ENCODE assay signal across 9 cellular contexts in the genomic region with DNA sequence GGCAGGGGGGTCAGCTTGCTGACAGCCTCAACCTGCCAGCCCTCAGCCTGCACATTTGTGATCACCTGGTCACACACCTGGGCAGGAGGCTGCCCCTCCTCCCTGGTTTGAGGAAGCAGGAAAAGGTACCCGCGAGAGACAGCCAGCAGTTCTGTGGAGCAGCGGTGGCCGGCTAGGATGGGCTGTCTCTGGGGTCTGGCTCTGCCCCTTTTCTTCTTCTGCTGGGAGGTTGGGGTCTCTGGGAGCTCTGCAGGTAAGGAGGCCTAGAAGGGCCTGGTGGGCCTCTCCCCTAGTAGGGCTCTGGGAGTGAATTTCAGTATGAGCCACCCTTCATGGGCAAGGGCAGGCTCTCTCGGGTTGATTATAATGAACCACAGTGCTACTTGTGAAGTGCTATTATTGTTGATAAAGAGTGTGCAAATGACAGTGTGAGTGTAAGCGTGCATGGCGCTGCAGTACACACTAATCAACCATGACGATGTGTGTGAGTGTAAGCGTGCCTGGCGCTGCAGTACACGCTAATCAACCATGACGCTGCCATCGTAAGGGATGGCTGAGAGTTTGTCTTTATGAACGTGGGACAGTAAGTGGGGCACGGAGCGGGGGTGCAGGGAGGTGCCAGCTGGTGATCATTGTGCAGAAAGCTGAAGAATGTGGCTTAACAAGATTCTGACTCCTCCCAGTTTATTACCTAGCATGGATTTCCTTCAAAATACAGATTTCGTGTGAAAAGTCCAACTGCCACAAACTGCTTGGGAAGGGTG. TPM values are rescaled to one million over a fixed set of nuclear protein-coding genes. Genes with fewer than 3 reads are reported as not detected.
DNase-seq lines count a peak whose midpoint lies in the region; ATAC-seq and TF ChIP-seq lines count a peak whose summit lies in the region.
"Not testable (repeated sequence)": the region's sequence is repeated elsewhere in the genome, so short reads cannot be mapped to it uniquely, and the experiment has no call there.
"Had no signal": no experiment of that assay in that cellular context is flagged by ENCODE, and none has a peak within 500 bp of the region (broad histone marks: within the 10 kb centered on the region; RNA-seq: fewer than 3 reads in every experiment).

Gene MUC20, plus strand, starts transcription at position 148 of the 764 bp plus-strand sequence. Its CDS starts 30 bp downstream, at position 178.

- not testable (repeated sequence) for H3K27ac ChIP-seq in dorsolateral prefrontal cortex
- H3K27ac ChIP-seq in transverse colon: peak within 1 kb of the TSS; percentile 65 to 73 (median 68)

- H3K27me3 ChIP-seq in dorsolateral prefrontal cortex, transverse colon: not testable (repeated sequence)

- H3K4me1 ChIP-seq in transverse colon: peaks cover 0 to 24% (median 5%) of the 10 kb centered on the region in 4 donors

- H3K27ac Mint-ChIP-seq in activated T-helper 17 cell treated with anti-CD3 and anti-CD28 coated beads, Interleukin-2, amount 50 U/mL, for 72 hours: not testable (repeated sequence)
- H3K27ac Mint-ChIP-seq in mesothelial cell of epicardium: peak within 1 kb of the TSS; percentile 96

- TF ChIP-seq EP300 in Ishikawa (IDR thresholded peaks at IDR 0.05; ENCODE audit: borderline replicate concordance); transverse colon (IDR thresholded peaks at IDR 0.05; ENCODE audit: low read depth): not testable (repeated sequence)

- H3K4me3 Mint-ChIP-seq in activated T-helper 17 cell treated with anti-CD3 and anti-CD28 coated beads, Interleukin-2, amount 50 U/mL, for 72 hours; mesothelial cell of epicardium: not testable (repeated sequence)

- H3K27me3 Mint-ChIP-seq in activated T-helper 17 cell treated with anti-CD3 and anti-CD28 coated beads, Interleukin-2, amount 50 U/mL, for 72 hours; mesothelial cell of epicardium (ENCODE audit: low read depth): not testable (repeated sequence)

- in situ Hi-C loops in transverse colon (cut with MboI; ENCODE audit: low pct_ligation_motif_present in 1 of 4, low pct_unique_long_range_greater_than_20kb in 1 of 4, low sequenced_read_pairs in 3 of 4): loop anchor here in 1 of 4 donors (10.0 kb wide), 1 partner anchor 106 kb away; no protein-coding TSS in a partner anchor

- not testable (repeated sequence) for H3K36me3 Mint-ChIP-seq in activated T-helper 17 cell treated with anti-CD3 and anti-CD28 coated beads, Interleukin-2, amount 50 U/mL, for 72 hours (ENCODE audit: low read depth); mesothelial cell of epicardium

- H3K36me3 ChIP-seq in transverse colon: not testable (repeated sequence)

- H3K9me3 Mint-ChIP-seq in activated T-helper 17 cell treated with anti-CD3 and anti-CD28 coated beads, Interleukin-2, amount 50 U/mL, for 72 hours; mesothelial cell of epicardium: not testable (repeated sequence)

- WGBS in transverse colon (ENCODE audit: low coverage in 1 of 2), 2 donors: 58% methylated on average over 16 of the region's 17 CpGs; no CpG with 5 or more reads in 1 of the 2 donors

- H3K9me3 ChIP-seq in transverse colon: not testable (repeated sequence)

- peak; percentile 13 for DNase-seq in AG20443 (ENCODE audit: low spot score)
- peak in 1 of 10 donors; percentile 33 for DNase-seq in dorsolateral prefrontal cortex
- peak; percentile 61 for DNase-seq in iPS-NIHi11 (ENCODE audit: low spot score)
- DNase-seq in mesothelial cell of epicardium (ENCODE audit: low spot score in 2 of 2, unreplicated experiment in 2 of 2): not testable (repeated sequence)
- peak; percentile 42 for DNase-seq in retina
- DNase-seq in transverse colon: peak; percentile 53

- intact Hi-C loops in dorsolateral prefrontal cortex (cut with DNase I); transverse colon (cut with DNase I; ENCODE audit: low total_unique reads): not testable (repeated sequence)

- not testable (repeated sequence) for TF ChIP-seq CTCF in dorsolateral prefrontal cortex (IDR thresholded peaks at IDR 0.05 in 54 of 56, conservative IDR thresholded peaks at IDR 0.05 in 2 of 56; ENCODE audit: low read depth in 1 of 56, partially characterized antibody in 56 of 56); mesothelial cell of epicardium (IDR thresholded peaks at IDR 0.05; ENCODE audit: unreplicated experiment); transverse colon (IDR thresholded peaks at IDR 0.05)

- peak; percentile 50 for TF ChIP-seq POLR2A in transverse colon (IDR thresholded peaks at IDR 0.05)

- H3K4me3 ChIP-seq in dorsolateral prefrontal cortex: not testable (repeated sequence)
- H3K4me3 ChIP-seq in transverse colon: peak within 1 kb of the TSS in 2 of 4 donors; percentile 0 to 17

- not testable (repeated sequence) for H3K4me1 Mint-ChIP-seq in activated T-helper 17 cell treated with anti-CD3 and anti-CD28 coated beads, Interleukin-2, amount 50 U/mL, for 72 hours
- H3K4me1 Mint-ChIP-seq in mesothelial cell of epicardium: peaks cover 19% of the 10 kb centered on the region

- peak; percentile 34 for ATAC-seq in activated T-helper 17 cell treated with anti-CD3 and anti-CD28 coated beads, Interleukin-2, amount 50 U/mL, for 72 hours (replicated peaks)

- not testable (repeated sequence) for TF ChIP-seq RAD21 in Ishikawa (IDR thresholded peaks at IDR 0.05; ENCODE audit: low read depth)

TF ChIP-seq in Ishikawa, 13 proteins besides CTCF, POLR2A, EP300 and RAD21:
- TF ChIP-seq USF1 (IDR thresholded peaks at IDR 0.05) (peak; percentile 69), TAF1 (IDR thresholded peaks at IDR 0.05; ENCODE audit: low read depth) (peak; percentile 36; the same call in 1 of the 2 replicates), ZBTB7A (IDR thresholded peaks at IDR 0.05; ENCODE audit: low read depth) (0 out of 2 replicates have a peak, but pooled peaks have one; percentile 64), MAX (IDR thresholded peaks at IDR 0.05) (peak; percentile 34; the same call in 1 of the 2 replicates), TCF12 (IDR thresholded peaks at IDR 0.05; ENCODE audit: low read depth) (peak; percentile 36)

RNA-seq across cellular contexts. Expression of gene MUC20, which starts in this region (rescaled TPM):
- 10 to 100 TPM in 1 of 2 donors, 1 to 10 TPM in 1; 3.8 to 14.4 TPM for total RNA-seq in activated T-helper 17 cell treated with anti-CD3 and anti-CD28 coated beads, Interleukin-2, amount 50 U/mL, for 72 hours
- total RNA-seq in dorsolateral prefrontal cortex (10 to 100 TPM in 117 of 120 experiments, 1 to 10 TPM in 3; 9.3 to 86.7 (median 27.6) TPM), mesothelial cell of epicardium (8.7 to 11.7 TPM (median 9.4 TPM) in 3 replicates), transverse colon (100 to 1,000 TPM in 3 of 4 donors, 10 to 100 TPM in 1; 65.9 to 321 (median 131) TPM)
- total RNA-seq: dermis microvascular lymphatic vessel endothelial cell had no signal
